Comparison of ENCODE assay signal across 19 cellular contexts in the genomic region with DNA sequence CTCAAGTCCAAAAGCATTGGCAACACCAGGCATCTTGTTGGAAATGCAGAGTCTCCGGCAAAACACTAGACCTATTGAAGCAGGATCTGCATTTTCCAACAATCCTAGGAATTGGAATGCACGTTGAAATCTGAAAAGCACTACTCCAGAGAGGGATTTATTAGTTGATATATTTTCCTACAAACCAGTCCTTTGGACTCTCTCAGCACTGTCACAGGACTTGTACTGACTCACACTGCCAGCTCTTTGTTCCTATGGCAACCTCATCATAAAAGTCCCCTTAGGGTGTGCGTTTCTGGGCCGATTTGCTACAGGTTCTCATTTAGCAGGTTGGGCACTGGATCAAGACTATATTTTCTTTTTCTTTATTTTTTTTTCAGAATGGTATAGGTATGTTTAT. TPM values are rescaled to one million over a fixed set of nuclear protein-coding genes. Genes with fewer than 3 reads are reported as not detected.
DNase-seq lines count a peak whose midpoint lies in the region; ATAC-seq and TF ChIP-seq lines count a peak whose summit lies in the region.
"Had no signal": no experiment of that assay in that cellular context is flagged by ENCODE, and none has a peak within 500 bp of the region (broad histone marks: within the 10 kb centered on the region; RNA-seq: fewer than 3 reads in every experiment).

No MANE protein-coding gene starts in this region.

- H2AFZ ChIP-seq in neuronal stem cell (ENCODE audit: low read length), result peak overlapping the region; percentile 0

- H2BK120ac ChIP-seq in neuronal stem cell (ENCODE audit: low read depth, low read length), result no peak overlapping the region

- intact Hi-C loops in ascending aorta (cut with DNase I), result loop anchor here (5.0 to 10.0 kb wide), 3 partner anchors 181 to 211 kb away; partner anchors contain the start of gene PRUNE2
- intact Hi-C loops in CD8-positive, alpha-beta T cell (cut with DNase I, micrococcal nuclease), result no loop called here

- H3K9me3 ChIP-seq in ascending aorta (no peaks in the 10 kb centered on the region), neuronal stem cell (replicated peaks in 1 of 2; ENCODE audit: control insufficient read depth in 2 of 2, insufficient read depth in 1 of 2, low read depth in 1 of 2, low read length in 2 of 2) (no peaks in the 10 kb centered on the region)
- no peaks in the 10 kb centered on the region for H3K9me3 ChIP-seq in CD8-positive, alpha-beta T cell (ENCODE audit: low read length)
- H3K9me3 ChIP-seq: uterus had no signal

- H3K9ac ChIP-seq in neuronal stem cell (ENCODE audit: low read depth, low read length, poor library complexity), result no peak overlapping the region

- no peak overlapping the region for H3K4me3 Mint-ChIP-seq in CD8-positive, alpha-beta T cell
- H3K4me3 Mint-ChIP-seq: activated T-cell treated with anti-CD3 and anti-CD28 coated beads, Interleukin-2, amount 50 U/mL, for 72 hours; CD8-positive, alpha-beta memory T cell; nephron; stimulated activated effector memory CD8-positive, alpha-beta T cell treated with anti-CD3 and anti-CD28 coated beads, Interleukin-12 subunit alpha, Interleukin-12 subunit beta, amount 100 ng/mL, for 72 hours had no signal

- no peak overlapping the region for H2BK12ac ChIP-seq in neuronal stem cell (ENCODE audit: low read length)

- ATAC-seq in HG03095 (IDR thresholded peaks at IDR 0.05; ENCODE audit: unreplicated experiment), result no peak
- ATAC-seq in CD8-positive, alpha-beta T cell, result no peak
- ATAC-seq: activated T-cell treated with anti-CD3 and anti-CD28 coated beads, Interleukin-2, amount 50 U/mL, for 72 hours; stimulated activated effector memory CD8-positive, alpha-beta T cell treated with anti-CD3 and anti-CD28 coated beads, Interleukin-12 subunit alpha, Interleukin-12 subunit beta, amount 100 ng/mL, for 72 hours had no signal

- H3K4me2 ChIP-seq in neuronal stem cell (ENCODE audit: insufficient read depth, low read length, poor library complexity, severe bottlenecking), result no peak overlapping the region

- no CpG with 5 or more reads among the region's 4 CpGs for WGBS in neuronal stem cell (ENCODE audit: extremely low coverage in 2 of 2, insufficient read length in 2 of 2, insufficient replicate concordance in 1 of 2), 2 donors

- no peak overlapping the region for H2BK5ac ChIP-seq in neuronal stem cell (ENCODE audit: low read length)

- CTCF ChIA-PET in CD8-positive, alpha-beta T cell (lab: Charles Lee), result no interaction called here

- H3K27ac ChIP-seq in ascending aorta (peak overlapping the region; percentile 53 to 67), neuronal stem cell (replicated peaks; ENCODE audit: low read length) (no peak overlapping the region)
- no peak overlapping the region for H3K27ac ChIP-seq in CD8-positive, alpha-beta T cell (ENCODE audit: low read depth, low read length)
- H3K27ac ChIP-seq: RWPE1 had no signal

- no peaks in the 10 kb centered on the region for H3K9me3 Mint-ChIP-seq in CD8-positive, alpha-beta T cell
- H3K9me3 Mint-ChIP-seq: activated T-cell treated with anti-CD3 and anti-CD28 coated beads, Interleukin-2, amount 50 U/mL, for 72 hours; CD8-positive, alpha-beta memory T cell; nephron; stimulated activated effector memory CD8-positive, alpha-beta T cell treated with anti-CD3 and anti-CD28 coated beads, Interleukin-12 subunit alpha, Interleukin-12 subunit beta, amount 100 ng/mL, for 72 hours had no signal

- H3K27ac Mint-ChIP-seq in CD8-positive, alpha-beta T cell, result no peak overlapping the region
- H3K27ac Mint-ChIP-seq: activated T-cell treated with anti-CD3 and anti-CD28 coated beads, Interleukin-2, amount 50 U/mL, for 72 hours; CD8-positive, alpha-beta memory T cell; nephron; stimulated activated effector memory CD8-positive, alpha-beta T cell treated with anti-CD3 and anti-CD28 coated beads, Interleukin-12 subunit alpha, Interleukin-12 subunit beta, amount 100 ng/mL, for 72 hours had no signal

- no peaks in the 10 kb centered on the region for H3K4me1 Mint-ChIP-seq in CD8-positive, alpha-beta T cell (ENCODE audit: low read depth)
- H3K4me1 Mint-ChIP-seq: CD8-positive, alpha-beta memory T cell; nephron; stimulated activated effector memory CD8-positive, alpha-beta T cell treated with anti-CD3 and anti-CD28 coated beads, Interleukin-12 subunit alpha, Interleukin-12 subunit beta, amount 100 ng/mL, for 72 hours had no signal

- peaks cover 13 to 25% of the 10 kb centered on the region in 2 donors for H3K36me3 ChIP-seq in ascending aorta
- H3K36me3 ChIP-seq in neuronal stem cell (replicated peaks in 1 of 2; ENCODE audit: control insufficient read depth in 2 of 2, insufficient read depth in 2 of 2, low read length in 2 of 2), result peaks cover 0 to 2% of the 10 kb centered on the region in 2 donors
- H3K36me3 ChIP-seq in H7 (replicated peaks; ENCODE audit: control insufficient read depth, insufficient read depth, low read length), result no peaks in the 10 kb centered on the region
- H3K36me3 ChIP-seq in CD8-positive, alpha-beta T cell (ENCODE audit: insufficient read depth, low read length), result no peaks in the 10 kb centered on the region
- H3K36me3 ChIP-seq: uterus had no signal

- H3K18ac ChIP-seq in neuronal stem cell (ENCODE audit: low read length), result no peak overlapping the region

- no peak overlapping the region for H2AK5ac ChIP-seq in neuronal stem cell (ENCODE audit: low read depth, low read length)

- no peak overlapping the region for H2BK15ac ChIP-seq in neuronal stem cell (ENCODE audit: low read length)

- no peaks in the 10 kb centered on the region for H3K27me3 ChIP-seq in ascending aorta
- H3K27me3 ChIP-seq in neuronal stem cell (ENCODE audit: control insufficient read depth in 3 of 3, insufficient read depth in 3 of 3, low read depth in 1 of 3, low read length in 3 of 3), result no peaks in the 10 kb centered on the region
- no peaks in the 10 kb centered on the region for H3K27me3 ChIP-seq in H7 (ENCODE audit: control insufficient read depth, insufficient read depth, low read length)
- no peaks in the 10 kb centered on the region for H3K27me3 ChIP-seq in CD8-positive, alpha-beta T cell (ENCODE audit: insufficient read depth, low read length)
- H3K27me3 ChIP-seq: uterus had no signal

- no peak overlapping the region for H3K4me3 ChIP-seq in ascending aorta
- no peak overlapping the region for H3K4me3 ChIP-seq in neuronal stem cell (ENCODE audit: low read length in 2 of 2)
- H3K4me3 ChIP-seq in H7 (ENCODE audit: insufficient read depth, low read depth, low read length), result no peak overlapping the region
- no peak overlapping the region for H3K4me3 ChIP-seq in CD8-positive, alpha-beta T cell (ENCODE audit: low read depth, low read length)
- H3K4me3 ChIP-seq: uterus had no signal

- no peak overlapping the region for H3K14ac ChIP-seq in neuronal stem cell (ENCODE audit: low read length)

- peaks cover 0 to 10% of the 10 kb centered on the region in 2 donors for H3K4me1 ChIP-seq in ascending aorta
- no peaks in the 10 kb centered on the region for H3K4me1 ChIP-seq in neuronal stem cell (ENCODE audit: control insufficient read depth in 2 of 2, insufficient read depth in 1 of 2, low read depth in 1 of 2, low read length in 2 of 2)
- no peaks in the 10 kb centered on the region for H3K4me1 ChIP-seq in CD8-positive, alpha-beta T cell (ENCODE audit: insufficient read depth, low read length)

- no peaks in the 10 kb centered on the region for H3K79me1 ChIP-seq in neuronal stem cell (ENCODE audit: low read depth, low read length)

- DNase-seq in EL (peak; percentile 26), NCI-H1105 (lab: John Stamatoyannopoulos, UW) (peak; percentile 15), ascending aorta (ENCODE audit: low spot score in 2 of 2) (no peak), neuronal stem cell (ENCODE audit: low spot score) (no peak), H7 (no peak)
- DNase-seq in CD8-positive, alpha-beta T cell, result no peak
- DNase-seq: activated CD4-positive, alpha-beta T cell treated with anti-CD3 and anti-CD28 coated beads for 4 hours; activated T-cell treated with anti-CD3 and anti-CD28 coated beads, Interleukin-2, amount 50 U/mL, for 72 hours; CD8-positive, alpha-beta memory T cell; NCI-H446 treated with DMSO at 0.1 percent for 48 hours; stimulated activated CD4-positive, alpha-beta T cell treated with anti-CD3 and anti-CD28 coated beads, Interleukin-4, amount 100 ng/mL, for 4 hours; uterus had no signal

- no peak overlapping the region for H3K4ac ChIP-seq in neuronal stem cell (ENCODE audit: low read length)

- POLR2A ChIA-PET in CD8-positive, alpha-beta T cell (lab: Charles Lee), result no interaction called here

- H3K36me3 Mint-ChIP-seq in CD8-positive, alpha-beta T cell, result no peaks in the 10 kb centered on the region
- H3K36me3 Mint-ChIP-seq: CD8-positive, alpha-beta memory T cell; stimulated activated effector memory CD8-positive, alpha-beta T cell treated with anti-CD3 and anti-CD28 coated beads, Interleukin-12 subunit alpha, Interleukin-12 subunit beta, amount 100 ng/mL, for 72 hours had no signal

- no peak for TF ChIP-seq CTCF in ascending aorta (IDR thresholded peaks at IDR 0.05)
- TF ChIP-seq CTCF in CD8-positive, alpha-beta T cell (IDR thresholded peaks at IDR 0.05), result no peak

- H4K8ac ChIP-seq in neuronal stem cell (ENCODE audit: low read depth, low read length), result no peak overlapping the region

- H4K91ac ChIP-seq in neuronal stem cell (ENCODE audit: low read depth, low read length, poor library complexity), result no peak overlapping the region

- H3K27me3 Mint-ChIP-seq in CD8-positive, alpha-beta T cell (ENCODE audit: low read depth), result peaks cover 11% of the 10 kb centered on the region

- H3K23ac ChIP-seq in neuronal stem cell (ENCODE audit: low read depth, low read length, poor library complexity), result no peak overlapping the region

RNA-seq across cellular contexts. Expression of gene PCA3, which starts 48.0 kb away (rescaled TPM):
- not detected for total RNA-seq in ascending aorta
- 0.04 TPM for polyA plus RNA-seq in neuronal stem cell (2013, experiment 1 of 2)
- polyA plus RNA-seq in neuronal stem cell (2013, experiment 2 of 2), result 0.07 TPM
- not detected in 2 replicates for total RNA-seq in H7 (2014; rRNA removed; shearing (Covaris generic))
- not detected for total RNA-seq in CD8-positive, alpha-beta T cell
- total RNA-seq: activated T-cell treated with anti-CD3 and anti-CD28 coated beads, Interleukin-2, amount 50 U/mL, for 72 hours; CD8-positive, alpha-beta memory T cell; dermis microvascular lymphatic vessel endothelial cell; lower leg skin; T-helper 2 cell treated with Interferon-gamma antibody and Interleukin-4, amounts not matched to agents 100 ng/mL and 5 ng/mL, for 36 hours had no signal
- polyA plus RNA-seq: CD8-positive, alpha-beta memory T cell had no signal

Comparison
In these comparisons a context has a peak if more than half of its experiments do, and no peak if none do; other contexts are left out.
1. DNase-seq: peak in EL (single experiment) and NCI-H1105 (single experiment); none in ascending aorta (0 of 2), neuronal stem cell (single experiment), H7 (single experiment) and CD8-positive, alpha-beta T cell (0 of 7).
2. H3K27ac ChIP-seq: peak in ascending aorta (2 of 2); none in neuronal stem cell (single experiment) and CD8-positive, alpha-beta T cell (single experiment).